Comparison of ENCODE assay signal across 22 cellular contexts in genomic region chr14:92198804-92199203, GRCh38.
DNase-seq lines count a peak whose midpoint lies in the region; ATAC-seq, FAIRE-seq and TF ChIP-seq lines count a peak whose summit lies in the region.
"Had no signal": no experiment of that assay in that cellular context is flagged by ENCODE, and none has a peak within 500 bp of the region (broad histone marks: within the 10 kb centered on the region; RNA-seq: fewer than 3 reads in every experiment).

No MANE protein-coding gene starts in this region.

- no peaks in the 10 kb centered on the region for H3K9me3 ChIP-seq in endodermal cell (ENCODE audit: control insufficient read depth, low read length)
- H3K9me3 ChIP-seq in CD8-positive, alpha-beta T cell (ENCODE audit: low read length), result no peaks in the 10 kb centered on the region
- H3K9me3 ChIP-seq: A549 had no signal

- H3K9me2 ChIP-seq in GM23338 (ENCODE audit: insufficient read depth), result peaks cover 5% of the 10 kb centered on the region; the same call in 1 of the 2 replicates

- peaks cover 17% of the 10 kb centered on the region for H3K4me1 Mint-ChIP-seq in GM23338
- H3K4me1 Mint-ChIP-seq in WTC11, result peaks cover 23% of the 10 kb centered on the region
- peaks cover 3% of the 10 kb centered on the region for H3K4me1 Mint-ChIP-seq in endodermal cell
- no peaks in the 10 kb centered on the region for H3K4me1 Mint-ChIP-seq in CD8-positive, alpha-beta T cell (ENCODE audit: low read depth)

- no peak overlapping the region for H3K4me2 ChIP-seq in GM23338
- H3K4me2 ChIP-seq in mesendoderm (ENCODE audit: low read length), result no peak overlapping the region
- H3K4me2 ChIP-seq: A549 had no signal

- ATAC-seq in GM23338, result peak; percentile 85
- peak; percentile 77 for ATAC-seq in WTC11
- ATAC-seq in CD8-positive, alpha-beta T cell, result no peak
- ATAC-seq: HCT116 had no signal

- no peak overlapping the region for H2AK5ac ChIP-seq in mesendoderm (ENCODE audit: low read length)

- POLR2A ChIA-PET in WTC11 (lab: Charles Lee), result interaction anchor here (0.6 kb wide), 1 partner anchor 24 kb away, joined by 3 read pairs; no protein-coding TSS in a partner anchor
- POLR2A ChIA-PET in CD8-positive, alpha-beta T cell (lab: Charles Lee), result no interaction called here

- H2AFZ ChIP-seq in GM23338, result no peak overlapping the region
- H2AFZ ChIP-seq: GM23248 had no signal

- intact Hi-C loops in CD8-positive, alpha-beta T cell (cut with DNase I, micrococcal nuclease), result no loop called here

- H3K27me3 Mint-ChIP-seq in GM23338 (ENCODE audit: insufficient read depth, low read depth, poor library complexity) (peaks cover 10% of the 10 kb centered on the region), WTC11 (ENCODE audit: low read depth) (no peaks in the 10 kb centered on the region; the same call in 1 of the 2 replicates), endodermal cell (ENCODE audit: insufficient read depth) (peaks cover 8% of the 10 kb centered on the region)
- peaks cover 9% of the 10 kb centered on the region for H3K27me3 Mint-ChIP-seq in CD8-positive, alpha-beta T cell (ENCODE audit: low read depth)

- 93 to 94% methylated on average over 3 to 5 of the region's 5 CpGs for WGBS in endodermal cell (ENCODE audit: insufficient coverage in 1 of 2, insufficient read length in 1 of 2), 2 experiments
- no CpG with 5 or more reads among the region's 5 CpGs for WGBS in mesendoderm (ENCODE audit: extremely low coverage, insufficient coverage, low lambda C conversion rate)

- H4K20me1 ChIP-seq in GM23338 (replicated peaks; ENCODE audit: insufficient read depth), result no peaks in the 10 kb centered on the region

- H3K79me2 ChIP-seq in GM23338 (replicated peaks; ENCODE audit: insufficient read depth) (no peaks in the 10 kb centered on the region), mesendoderm (ENCODE audit: control insufficient read depth, insufficient read depth, low read length) (no peaks in the 10 kb centered on the region)

- no peaks in the 10 kb centered on the region for H3F3A ChIP-seq in GM23338 (replicated peaks; ENCODE audit: low read depth)

- H2BK5ac ChIP-seq in mesendoderm (ENCODE audit: low read length), result no peak overlapping the region

- H3K4me1 ChIP-seq in GM23338 (ENCODE audit: insufficient read depth) (peaks cover 7% of the 10 kb centered on the region; the same call in 1 of the 2 replicates), endodermal cell (ENCODE audit: control insufficient read depth, insufficient read depth, low read length) (no peaks in the 10 kb centered on the region), mesendoderm (ENCODE audit: control insufficient read depth, low read depth, low read length) (peaks cover 2% of the 10 kb centered on the region)
- H3K4me1 ChIP-seq in CD8-positive, alpha-beta T cell (ENCODE audit: insufficient read depth, low read length), result no peaks in the 10 kb centered on the region
- H3K4me1 ChIP-seq: A549 had no signal

- no peak overlapping the region for H2BK15ac ChIP-seq in mesendoderm (replicated peaks; ENCODE audit: low read depth)

- no peak overlapping the region for H4K8ac ChIP-seq in mesendoderm (ENCODE audit: low read depth, low read length)

- no peak overlapping the region for H4K5ac ChIP-seq in mesendoderm (ENCODE audit: low read length)

- H3K4me3 Mint-ChIP-seq in GM23338, result no peak overlapping the region
- no peak overlapping the region for H3K4me3 Mint-ChIP-seq in WTC11
- H3K4me3 Mint-ChIP-seq in endodermal cell, result no peak overlapping the region
- no peak overlapping the region for H3K4me3 Mint-ChIP-seq in CD8-positive, alpha-beta T cell

- H3K4me3 ChIP-seq in GM23338 (no peak overlapping the region; the same call in 1 of the 2 replicates), endodermal cell (ENCODE audit: low read length) (no peak overlapping the region), mesendoderm (ENCODE audit: low read length) (no peak overlapping the region)
- H3K4me3 ChIP-seq in CD8-positive, alpha-beta T cell (ENCODE audit: low read depth, low read length), result no peak overlapping the region
- H3K4me3 ChIP-seq: A549, GM23248 had no signal

- CTCF ChIA-PET in WTC11 (lab: Charles Lee), result interaction anchor here (0.6 to 2.0 kb wide), 5 partner anchors 91 to 288 kb away, joined by 3 to 9 read pairs (median 4); no protein-coding TSS in a partner anchor
- CTCF ChIA-PET in CD8-positive, alpha-beta T cell (lab: Charles Lee), result no interaction called here

- TF ChIP-seq CTCF in GM23338 (conservative IDR thresholded peaks at IDR 0.05; ENCODE audit: low read depth in 2 of 2) (no peak), WTC11 (IDR thresholded peaks at IDR 0.05) (no peak), endodermal cell (conservative IDR thresholded peaks at IDR 0.05) (no peak)
- TF ChIP-seq CTCF in CD8-positive, alpha-beta T cell (IDR thresholded peaks at IDR 0.05), result no peak

- no peak overlapping the region for H3K56ac ChIP-seq in mesendoderm (ENCODE audit: low read length)

- no peak for TF ChIP-seq POLR2A in H54 (IDR thresholded peaks at IDR 0.05; ENCODE audit: low read depth, low read length)

- H3K27ac Mint-ChIP-seq in GM23338, result no peak overlapping the region
- H3K27ac Mint-ChIP-seq in WTC11, result no peak overlapping the region
- no peak overlapping the region for H3K27ac Mint-ChIP-seq in endodermal cell
- H3K27ac Mint-ChIP-seq in CD8-positive, alpha-beta T cell, result no peak overlapping the region
- H3K27ac Mint-ChIP-seq: CD4-positive, alpha-beta memory T cell had no signal

- H3K27me3 ChIP-seq in GM23338 (ENCODE audit: insufficient read depth), result no peaks in the 10 kb centered on the region
- no peaks in the 10 kb centered on the region for H3K27me3 ChIP-seq in endodermal cell (ENCODE audit: control insufficient read depth, insufficient read depth, low read length, poor library complexity, severe bottlenecking)
- H3K27me3 ChIP-seq in mesendoderm (ENCODE audit: insufficient read depth, low read length, poor library complexity), result no peaks in the 10 kb centered on the region
- H3K27me3 ChIP-seq in CD8-positive, alpha-beta T cell (ENCODE audit: insufficient read depth, low read length), result no peaks in the 10 kb centered on the region

- FAIRE-seq in H54 (lab: Jason Lieb, UNC), result no peak
- FAIRE-seq: A549, D721Med, GM12892, GM19239 had no signal

- H3K4ac ChIP-seq in mesendoderm (ENCODE audit: low read depth, low read length), result no peak overlapping the region

- H3K9ac ChIP-seq in endodermal cell (ENCODE audit: extremely low read depth, low read length, poor library complexity, severe bottlenecking) (no peak overlapping the region), mesendoderm (ENCODE audit: low read length) (no peak overlapping the region)
- H3K9ac ChIP-seq: GM23248 had no signal

- H3K27ac ChIP-seq in GM23338 (ENCODE audit: low read depth), result no peak overlapping the region
- H3K27ac ChIP-seq in endodermal cell (ENCODE audit: low read depth, low read length), result no peak overlapping the region
- H3K27ac ChIP-seq in mesendoderm (ENCODE audit: low read depth, low read length), result no peak overlapping the region
- no peak overlapping the region for H3K27ac ChIP-seq in CD8-positive, alpha-beta T cell (ENCODE audit: low read depth, low read length)
- H3K27ac ChIP-seq: A549, GM23248 had no signal

- H3K36me3 ChIP-seq in GM23338 (ENCODE audit: insufficient read depth), result no peaks in the 10 kb centered on the region
- H3K36me3 ChIP-seq in endodermal cell (ENCODE audit: control insufficient read depth, insufficient read depth, low read length), result no peaks in the 10 kb centered on the region
- no peaks in the 10 kb centered on the region for H3K36me3 ChIP-seq in mesendoderm (ENCODE audit: control insufficient read depth, insufficient read depth, low read length)
- H3K36me3 ChIP-seq in CD8-positive, alpha-beta T cell (ENCODE audit: insufficient read depth, low read length), result no peaks in the 10 kb centered on the region

- H3K36me3 Mint-ChIP-seq in GM23338 (ENCODE audit: low read depth) (no peaks in the 10 kb centered on the region), WTC11 (no peaks in the 10 kb centered on the region), endodermal cell (ENCODE audit: low read depth) (no peaks in the 10 kb centered on the region)
- no peaks in the 10 kb centered on the region for H3K36me3 Mint-ChIP-seq in CD8-positive, alpha-beta T cell
- H3K36me3 Mint-ChIP-seq: CD4-positive, alpha-beta memory T cell had no signal

- H3K9me3 Mint-ChIP-seq in GM23338 (no peaks in the 10 kb centered on the region; the same call in 2 of the 3 replicates), WTC11 (0 out of 2 replicates have a peak, but pooled peaks cover 3% of the 10 kb centered on the region), endodermal cell (no peaks in the 10 kb centered on the region)
- H3K9me3 Mint-ChIP-seq in CD8-positive, alpha-beta T cell, result no peaks in the 10 kb centered on the region
- H3K9me3 Mint-ChIP-seq: CD4-positive, alpha-beta memory T cell had no signal

- H2BK120ac ChIP-seq in mesendoderm (ENCODE audit: low read depth, low read length), result no peak overlapping the region

- no peak overlapping the region for H3K23ac ChIP-seq in mesendoderm (ENCODE audit: low read length)

- DNase-seq in GM23338 (ENCODE audit: low spot score) (peak; percentile 35), WTC11 (ENCODE audit: low spot score) (no peak), endodermal cell (peak; percentile 54), mesendoderm (peak; percentile 18), HT-29 (ENCODE audit: low spot score) (no peak), H54 (ENCODE audit: insufficient read length, low spot score) (no peak)
- no peak for DNase-seq in CD8-positive, alpha-beta T cell
- DNase-seq: 8988T; ACHN; C1 segment of cervical spinal cord; CD4-positive, alpha-beta memory T cell; DMS 273 treated with DMSO at 0.1 percent for 48 hours; DMS79; EL; GDM1; GM23248; H7 had no signal

- no peak overlapping the region for H3K18ac ChIP-seq in mesendoderm (ENCODE audit: low read length)

- H3K79me1 ChIP-seq in mesendoderm (ENCODE audit: low read length), result no peaks in the 10 kb centered on the region

TF ChIP-seq in GM23338, 12 proteins besides CTCF, POLR2A, EP300 and RAD21:
- TF ChIP-seq JUNB (IDR thresholded peaks at IDR 0.05; ENCODE audit: unreplicated experiment), result no peak
- TF ChIP-seq ZNF114 (CRISPR knock-in tag; IDR thresholded peaks at IDR 0.05), result no peak
- TF ChIP-seq STAT1 (IDR thresholded peaks at IDR 0.05; ENCODE audit: unreplicated experiment), result no peak

TF ChIP-seq in WTC11, 78 proteins besides CTCF, POLR2A, EP300 and RAD21 (continues in another document):
- TF ChIP-seq ZBTB43 (CRISPR knock-in tag; IDR thresholded peaks at IDR 0.05) (no peak), TCF7 (CRISPR knock-in tag; IDR thresholded peaks at IDR 0.05; ENCODE audit: low read depth) (no peak), HMGA2 (CRISPR knock-in tag; IDR thresholded peaks at IDR 0.05) (no peak), NFYB (CRISPR knock-in tag; conservative IDR thresholded peaks at IDR 0.05; ENCODE audit: low read depth) (no peak)

Comparison
In these comparisons a context has a peak if more than half of its experiments do, and no peak if none do; other contexts are left out.
1. DNase-seq: peak in GM23338 (single experiment), endodermal cell (single experiment) and mesendoderm (single experiment); none in WTC11 (single experiment), HT-29 (single experiment), H54 (single experiment) and CD8-positive, alpha-beta T cell (0 of 7).